ENCODE assay signal across 24 cellular contexts in genomic region chr3:139318431-139318816, GRCh38. TPM values are rescaled to one million over a fixed set of nuclear protein-coding genes. Genes with fewer than 3 reads are reported as not detected.
DNase-seq lines count a peak whose midpoint lies in the region; ATAC-seq and TF ChIP-seq lines count a peak whose summit lies in the region.
"Had no signal": no experiment of that assay in that cellular context is flagged by ENCODE, and none has a peak within 500 bp of the region (broad histone marks: within the 10 kb centered on the region; RNA-seq: fewer than 3 reads in every experiment).

No MANE protein-coding gene starts in this region.

- intact Hi-C loops in mucosa of descending colon (cut with DNase I, micrococcal nuclease) = no loop called here

- WGBS in mesenchymal stem cell = 65% methylated on average over 3 of the region's 3 CpGs

- no peak overlapping the region for H3K4me2 ChIP-seq in mesenchymal stem cell (ENCODE audit: low read length, poor library complexity, severe bottlenecking)

- no peaks in the 10 kb centered on the region for H3K79me1 ChIP-seq in mesenchymal stem cell (replicated peaks; ENCODE audit: low read length, poor library complexity, severe bottlenecking)

- no peak overlapping the region for H3K14ac ChIP-seq in mesenchymal stem cell (ENCODE audit: low read length in 2 of 2)

- H3K4ac ChIP-seq in mesenchymal stem cell (ENCODE audit: low read depth in 1 of 2, low read length in 2 of 2) = no peak overlapping the region

- H4K91ac ChIP-seq in mesenchymal stem cell (ENCODE audit: low read length) = no peak overlapping the region

- no peak overlapping the region for H2BK5ac ChIP-seq in mesenchymal stem cell (ENCODE audit: low read depth, low read length, poor library complexity, severe bottlenecking)

- H3K4me3 ChIP-seq in mesenchymal stem cell (ENCODE audit: insufficient read depth in 1 of 2, low read depth in 1 of 2, low read length in 2 of 2) (no peak overlapping the region), mucosa of descending colon (no peak overlapping the region)
- H3K4me3 ChIP-seq: GM23248, right atrium auricular region, uterus had no signal

- H2AFZ ChIP-seq in mesenchymal stem cell (ENCODE audit: low read depth, low read length) = peak overlapping the region; percentile 44
- H2AFZ ChIP-seq: GM23248 had no signal

- H3K18ac ChIP-seq in mesenchymal stem cell (ENCODE audit: low read depth in 1 of 2, low read length in 2 of 2) = no peak overlapping the region

- no peak overlapping the region for H3K23ac ChIP-seq in mesenchymal stem cell (ENCODE audit: low read length in 2 of 2)

- peaks cover 0 to 40% of the 10 kb centered on the region in 2 experiments for H3K27me3 ChIP-seq in mesenchymal stem cell (ENCODE audit: control insufficient read depth in 1 of 2, insufficient read depth in 1 of 2, low read length in 2 of 2)
- H3K27me3 ChIP-seq: right atrium auricular region, uterus had no signal

- no peaks in the 10 kb centered on the region for H3K9me3 ChIP-seq in mesenchymal stem cell (ENCODE audit: control insufficient read depth, low read length)
- H3K9me3 ChIP-seq in mucosa of descending colon = no peaks in the 10 kb centered on the region
- H3K9me3 ChIP-seq: right atrium auricular region, uterus had no signal

- ATAC-seq in GM18519 (IDR thresholded peaks at IDR 0.05; ENCODE audit: low FRiP score, unreplicated experiment) (no peak), mucosa of descending colon (no peak)
- ATAC-seq: activated T-cell treated with anti-CD3 and anti-CD28 coated beads, Interleukin-2, amount 50 U/mL, for 4 hours had no signal

- no peak overlapping the region for H2BK120ac ChIP-seq in mesenchymal stem cell (ENCODE audit: low read depth, low read length)

- H4K8ac ChIP-seq in mesenchymal stem cell (ENCODE audit: low read length) = no peak overlapping the region

- H3K36me3 ChIP-seq in mesenchymal stem cell (ENCODE audit: control insufficient read depth in 1 of 2, insufficient read depth in 2 of 2, low read depth in 1 of 2, low read length in 2 of 2) (no peaks in the 10 kb centered on the region), mucosa of descending colon (ENCODE audit: low read depth) (no peaks in the 10 kb centered on the region)
- H3K36me3 ChIP-seq: right atrium auricular region, uterus had no signal

- H3K9ac ChIP-seq in mesenchymal stem cell (ENCODE audit: low read length) = no peak overlapping the region
- H3K9ac ChIP-seq: GM23248 had no signal

- H3K4me1 ChIP-seq in mesenchymal stem cell (ENCODE audit: control insufficient read depth, insufficient read depth, low read depth, low read length) (peaks cover 12% of the 10 kb centered on the region), mucosa of descending colon (ENCODE audit: low read depth) (no peaks in the 10 kb centered on the region)
- H3K4me1 ChIP-seq: right atrium auricular region, uterus had no signal

- no peak overlapping the region for H2BK15ac ChIP-seq in mesenchymal stem cell (ENCODE audit: low read depth, poor library complexity, severe bottlenecking)

- no peak overlapping the region for H3K27ac ChIP-seq in mesenchymal stem cell (ENCODE audit: low read length, poor library complexity, severe bottlenecking)
- H3K27ac ChIP-seq: GM23248, right atrium auricular region, uterus had no signal

- H2BK12ac ChIP-seq in mesenchymal stem cell (ENCODE audit: low read length in 2 of 2) = peak overlapping the region in 1 of 2 experiments; percentile 11

- no peak for TF ChIP-seq CTCF in mucosa of descending colon (IDR thresholded peaks at IDR 0.05)

- DNase-seq in NCI-H82 (lab: John Stamatoyannopoulos, UW) = peak; percentile 43
- DNase-seq in NCI-H82 treated with DMSO at 0.1 percent for 48 hours (lab: John Stamatoyannopoulos, UW; ENCODE audit: unreplicated experiment) = no peak
- DNase-seq in HT-29 (ENCODE audit: low spot score) = peak; percentile 53
- DNase-seq in NCI-H748 (lab: John Stamatoyannopoulos, UW; ENCODE audit: unreplicated experiment) = peak; percentile 80
- no peak for DNase-seq in mesenchymal stem cell
- DNase-seq in stimulated activated CD4-positive, alpha-beta T cell treated with anti-CD3 and anti-CD28 coated beads, Interleukin-12 subunit alpha, Interleukin-12 subunit beta, amount 100 ng/mL, for 4 hours = no peak
- DNase-seq in mucosa of descending colon = no peak
- DNase-seq: activated CD4-positive, CD25-positive, alpha-beta regulatory T cell treated with anti-CD3 and anti-CD28 coated beads, Interleukin-2, amount 50 U/mL, for 72 hours; activated CD8-positive, alpha-beta memory T cell treated with anti-CD3 and anti-CD28 coated beads for 24 hours; activated naive CD4-positive, alpha-beta T cell treated with anti-CD3 and anti-CD28 coated beads for 36 hours; activated T-cell treated with anti-CD3 and anti-CD28 coated beads, Interleukin-2, amount 50 U/mL, for 4 hours; C1 segment of cervical spinal cord; central memory CD4-positive, alpha-beta T cell; erythroblast; foreskin melanocyte; GM23248; Karpas-422; naive B cell; NCI-H1092; NCI-H2171; stimulated activated CD8-positive, alpha-beta memory T cell treated with anti-CD3 and anti-CD28 coated beads, Interleukin-4, amount 100 ng/mL, for 48 hours; uterus had no signal

- peak overlapping the region; percentile 53 for H2AK5ac ChIP-seq in mesenchymal stem cell (ENCODE audit: low read length, severe bottlenecking)

RNA-seq across cellular contexts. Expression of gene MRPS22, which starts 25.4 kb away (rescaled TPM):
- total RNA-seq in HT-29 (2014; rRNA removed; shearing (Covaris generic)) = 46.0 and 54.4 TPM in 2 replicates
- 47.0 TPM for polyA plus RNA-seq in mesenchymal stem cell (2013, experiment 1 of 2)
- polyA plus RNA-seq in mesenchymal stem cell (2013, experiment 2 of 2) = 48.0 TPM
- total RNA-seq in mucosa of descending colon = 10 to 100 TPM; 39.4 to 52.0 (median 46.4) TPM

Comparison
In these comparisons a context has a peak if more than half of its experiments do, and no peak if none do; other contexts are left out.
1. DNase-seq: peak in NCI-H82 (single experiment), HT-29 (single experiment) and NCI-H748 (single experiment); none in NCI-H82 treated with DMSO at 0.1 percent for 48 hours (single experiment), mesenchymal stem cell (single experiment), stimulated activated CD4-positive, alpha-beta T cell treated with anti-CD3 and anti-CD28 coated beads, Interleukin-12 subunit alpha, Interleukin-12 subunit beta, amount 100 ng/mL, for 4 hours (single experiment) and mucosa of descending colon (0 of 3).